13 cellular contexts compared by ENCODE assay signal in the genomic region with DNA sequence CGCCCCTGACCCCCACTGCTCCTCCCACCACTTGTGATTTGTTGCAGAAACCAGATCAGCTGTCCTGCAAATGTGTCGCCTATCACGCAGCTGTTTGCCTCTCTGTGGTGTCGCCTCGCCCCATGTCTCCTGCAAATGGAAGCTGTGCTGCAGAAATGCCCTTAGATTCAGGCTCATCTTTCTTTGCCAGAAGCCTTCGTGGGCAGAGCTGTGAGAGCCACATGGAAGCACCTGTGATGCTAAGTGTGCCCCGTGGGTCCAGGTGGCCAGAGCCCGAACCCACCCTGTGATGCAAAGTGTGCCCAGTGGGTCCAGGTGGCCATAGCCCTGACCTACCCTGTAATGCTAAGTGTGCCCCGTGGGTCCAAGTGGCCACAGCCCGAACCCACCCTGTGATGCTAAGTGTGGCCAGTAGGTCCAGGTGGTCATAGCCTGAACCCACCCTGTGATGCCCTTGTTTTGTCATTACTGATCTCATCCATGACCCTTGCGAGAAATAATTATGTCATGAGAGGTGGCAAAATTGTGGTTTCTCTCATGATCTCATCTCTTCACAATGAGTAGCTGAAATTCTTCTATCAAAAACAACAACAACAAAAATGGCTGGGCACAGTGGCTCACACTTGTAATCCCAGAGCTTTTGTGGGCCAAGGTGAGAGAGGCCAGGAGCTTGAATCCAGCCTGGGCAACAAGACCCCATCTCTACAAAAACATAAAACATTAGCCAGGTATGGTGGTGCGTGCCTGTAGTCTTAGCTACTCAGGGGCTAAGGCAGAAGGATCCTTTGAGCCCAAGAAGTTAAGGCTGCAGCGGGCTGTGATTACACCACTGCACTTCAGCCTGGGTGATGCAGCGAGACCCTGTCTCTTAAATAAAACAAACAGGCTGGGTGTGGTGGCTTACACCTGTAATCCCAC.
DNase-seq lines count a peak whose midpoint lies in the region; ATAC-seq and TF ChIP-seq lines count a peak whose summit lies in the region.
"Had no signal": no experiment of that assay in that cellular context is flagged by ENCODE, and none has a peak within 500 bp of the region (broad histone marks: within the 10 kb centered on the region; RNA-seq: fewer than 3 reads in every experiment).

No MANE protein-coding gene starts in this region.

- CTCF ChIA-PET in activated CD4-positive, alpha-beta T cell treated with anti-CD3 and anti-CD28 coated beads for 36 hours (lab: Charles Lee): interaction anchor here (0.8 to 6.9 kb wide), 10 partner anchors 9 to 1944 kb away, joined by 3 to 161 read pairs (median 4); no protein-coding TSS in a partner anchor
- CTCF ChIA-PET in PC-9 (lab: Charles Lee): no interaction called here

- intact Hi-C loops in activated CD4-positive, alpha-beta T cell treated with anti-CD3 and anti-CD28 coated beads for 36 hours (cut with DNase I, micrococcal nuclease): loop anchor here in 1 of 2 experiments (2.0 kb wide), 1 partner anchor 13 kb away; no protein-coding TSS in a partner anchor
- intact Hi-C loops in psoas muscle (cut with DNase I): loop anchor here in 1 of 2 donors (2.0 to 5.0 kb wide), 2 partner anchors 15 to 33 kb away; no protein-coding TSS in a partner anchor
- intact Hi-C loops in PC-9 (cut with micrococcal nuclease; ENCODE audit: unreplicated experiment): no loop called here

- no peak overlapping the region for H3K4me2 ChIP-seq in PC-9

- no peaks in the 10 kb centered on the region for H4K20me1 ChIP-seq in PC-9 (ENCODE audit: insufficient read depth)

- peak; percentile 5 for ATAC-seq in activated CD4-positive, alpha-beta T cell treated with anti-CD3 and anti-CD28 coated beads for 36 hours
- peak; percentile 46 for ATAC-seq in effector memory CD8-positive, alpha-beta T cell (replicated peaks)
- ATAC-seq in psoas muscle: no peak

- peaks cover 2% of the 10 kb centered on the region for H3K27me3 Mint-ChIP-seq in activated CD4-positive, alpha-beta T cell treated with anti-CD3 and anti-CD28 coated beads for 36 hours
- peaks cover 0 to 14% of the 10 kb centered on the region in 2 donors for H3K27me3 Mint-ChIP-seq in effector memory CD8-positive, alpha-beta T cell

- H3K27ac ChIP-seq in psoas muscle (no peak overlapping the region), PC-9 (no peak overlapping the region)
- H3K27ac ChIP-seq: SJCRH30, tibial artery had no signal

- H3K36me3 ChIP-seq in psoas muscle (ENCODE audit: insufficient read depth in 1 of 2, low read depth in 1 of 2) (no peaks in the 10 kb centered on the region), PC-9 (ENCODE audit: low read depth) (no peaks in the 10 kb centered on the region)
- H3K36me3 ChIP-seq: SJCRH30, tibial artery had no signal

- no peaks in the 10 kb centered on the region for H3K36me3 Mint-ChIP-seq in activated CD4-positive, alpha-beta T cell treated with anti-CD3 and anti-CD28 coated beads for 36 hours (ENCODE audit: low read depth)
- no peaks in the 10 kb centered on the region for H3K36me3 Mint-ChIP-seq in effector memory CD8-positive, alpha-beta T cell (ENCODE audit: insufficient read depth)
- H3K36me3 Mint-ChIP-seq: CD8-positive, alpha-beta T cell had no signal

- H3K4me1 ChIP-seq in psoas muscle (no peaks in the 10 kb centered on the region), PC-9 (replicated peaks; ENCODE audit: insufficient read depth) (no peaks in the 10 kb centered on the region)
- H3K4me1 ChIP-seq: SJCRH30 had no signal

- H3K9me2 ChIP-seq in PC-9 (ENCODE audit: insufficient read depth): no peaks in the 10 kb centered on the region

- 66 to 71% (median 70%) methylated on average over 14 of the region's 14 CpGs for WGBS in psoas muscle, 3 donors

- no peak overlapping the region for H3K4me3 ChIP-seq in psoas muscle
- no peak overlapping the region for H3K4me3 ChIP-seq in PC-9
- H3K4me3 ChIP-seq: SJCRH30, tibial artery had no signal

- BruUV-seq in PC-9 (replicated peaks; lab: Mats Ljungman, UMichigan): no TSS peak

- H3K27me3 ChIP-seq in psoas muscle (ENCODE audit: insufficient read depth in 3 of 3, low read length in 2 of 3) (no peaks in the 10 kb centered on the region), PC-9 (ENCODE audit: insufficient read depth, low read depth) (peaks cover 54% of the 10 kb centered on the region)

- no peak overlapping the region for H3K27ac Mint-ChIP-seq in activated CD4-positive, alpha-beta T cell treated with anti-CD3 and anti-CD28 coated beads for 36 hours
- no peak overlapping the region for H3K27ac Mint-ChIP-seq in effector memory CD8-positive, alpha-beta T cell
- H3K27ac Mint-ChIP-seq: CD8-positive, alpha-beta T cell had no signal

- no peak overlapping the region for H2AFZ ChIP-seq in PC-9

- no peak overlapping the region for H3K4me3 Mint-ChIP-seq in activated CD4-positive, alpha-beta T cell treated with anti-CD3 and anti-CD28 coated beads for 36 hours
- H3K4me3 Mint-ChIP-seq in effector memory CD8-positive, alpha-beta T cell: no peak overlapping the region
- H3K4me3 Mint-ChIP-seq: CD8-positive, alpha-beta T cell had no signal

- POLR2A ChIA-PET in activated CD4-positive, alpha-beta T cell treated with anti-CD3 and anti-CD28 coated beads for 36 hours (lab: Charles Lee): interaction anchor here (0.6 kb wide), 1 partner anchor 8 kb away, joined by 3 read pairs; no protein-coding TSS in a partner anchor
- POLR2A ChIA-PET in PC-9 (lab: Charles Lee; ENCODE audit: unreplicated experiment): no interaction called here

- no peaks in the 10 kb centered on the region for H3F3A ChIP-seq in PC-9 (ENCODE audit: insufficient read depth, low read depth)

- TF ChIP-seq CTCF in GM20000 (IDR thresholded peaks at IDR 0.05; ENCODE audit: extremely low read depth, missing control alignments) (no peak), psoas muscle (IDR thresholded peaks at IDR 0.05) (no peak), PC-9 (conservative IDR thresholded peaks at IDR 0.05) (no peak)

- H3K9me3 Mint-ChIP-seq in activated CD4-positive, alpha-beta T cell treated with anti-CD3 and anti-CD28 coated beads for 36 hours (ENCODE audit: low read depth): no peaks in the 10 kb centered on the region
- H3K9me3 Mint-ChIP-seq in effector memory CD8-positive, alpha-beta T cell: no peaks in the 10 kb centered on the region
- H3K9me3 Mint-ChIP-seq: CD8-positive, alpha-beta T cell had no signal

- DNase-seq in activated CD4-positive, alpha-beta T cell treated with anti-CD3 and anti-CD28 coated beads for 36 hours: peak; percentile 46
- DNase-seq in activated CD4-positive, alpha-beta T cell treated with anti-CD3 and anti-CD28 coated beads for 4 hours: no peak
- DNase-seq in GM20000 (ENCODE audit: low spot score): peak; percentile 37
- DNase-seq in effector memory CD8-positive, alpha-beta T cell: peak in 1 of 3 experiments; percentile 31
- DNase-seq in psoas muscle: peak; percentile 15 to 45
- no peak for DNase-seq in NCI-H69 (lab: John Stamatoyannopoulos, UW)
- DNase-seq in PC-9: no peak
- no peak for DNase-seq in NCI-H2227 treated with DMSO at 0.1 percent for 48 hours (lab: John Stamatoyannopoulos, UW)
- DNase-seq: glutamatergic neuron, NCI-H2171 treated with DMSO at 0.1 percent for 48 hours, SJCRH30 had no signal

- no peaks in the 10 kb centered on the region for H3K79me2 ChIP-seq in PC-9 (ENCODE audit: low read depth)

- H3K4me1 Mint-ChIP-seq in activated CD4-positive, alpha-beta T cell treated with anti-CD3 and anti-CD28 coated beads for 36 hours: peaks cover 7% of the 10 kb centered on the region
- peaks cover 3 to 23% of the 10 kb centered on the region in 2 donors for H3K4me1 Mint-ChIP-seq in effector memory CD8-positive, alpha-beta T cell (ENCODE audit: low read depth in 2 of 2)

- H3K9me3 ChIP-seq in psoas muscle (no peaks in the 10 kb centered on the region), PC-9 (ENCODE audit: insufficient read depth, low read depth) (no peaks in the 10 kb centered on the region)
- H3K9me3 ChIP-seq: SJCRH30 had no signal

Comparison
In these comparisons a context has a peak if more than half of its experiments do, and no peak if none do; other contexts are left out.
1. DNase-seq: peak in activated CD4-positive, alpha-beta T cell treated with anti-CD3 and anti-CD28 coated beads for 36 hours (single experiment), GM20000 (single experiment) and psoas muscle (2 of 2); none in activated CD4-positive, alpha-beta T cell treated with anti-CD3 and anti-CD28 coated beads for 4 hours (0 of 2), NCI-H69 (single experiment), PC-9 (0 of 2) and NCI-H2227 treated with DMSO at 0.1 percent for 48 hours (single experiment).
2. ATAC-seq: peak in activated CD4-positive, alpha-beta T cell treated with anti-CD3 and anti-CD28 coated beads for 36 hours (single experiment) and effector memory CD8-positive, alpha-beta T cell (single experiment); none in psoas muscle (0 of 4).